In the genomic region with DNA sequence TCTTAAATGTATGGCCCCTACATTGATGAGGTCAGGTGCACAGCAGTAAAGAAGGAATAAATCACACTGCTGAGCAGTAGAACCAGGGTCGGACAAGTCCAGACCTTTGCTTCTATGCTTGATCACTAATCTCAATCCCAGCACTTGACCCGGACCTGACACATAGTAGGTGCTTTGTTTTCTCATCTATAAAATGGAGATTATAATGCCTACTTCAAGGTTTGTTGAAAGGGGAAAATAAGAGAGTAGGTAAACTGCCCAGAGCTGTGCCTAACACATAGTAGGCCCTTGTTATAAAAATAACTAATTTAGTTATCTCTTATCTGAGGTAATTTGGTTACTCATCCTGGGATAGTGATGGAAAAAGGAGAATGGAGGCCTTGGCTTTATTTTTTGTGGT, we compare ENCODE assay signal across 8 cellular contexts.
"Had no signal": no experiment of that assay in that cellular context is flagged by ENCODE, and none has a peak within 500 bp of the region (broad histone marks: within the 10 kb centered on the region; RNA-seq: fewer than 3 reads in every experiment).

No MANE protein-coding gene starts in this region.

- ATAC-seq: GM23338 had no signal

- H2AFZ ChIP-seq: GM23338 had no signal

- DNase-seq: H9, HCEC 1CT, KG1 had no signal

- H3K4me1 Mint-ChIP-seq: GM23338 had no signal

- H3K4me2 ChIP-seq: GM23338 had no signal

- H3K27me3 Mint-ChIP-seq: IgD-negative memory B cell had no signal

- FAIRE-seq: H1, H54, HTR-8/SVneo had no signal

- H3K4me3 Mint-ChIP-seq: GM23338, H9, IgD-negative memory B cell had no signal

- H3K27ac Mint-ChIP-seq: GM23338, H9 had no signal

- H3K4me3 ChIP-seq: GM23338 had no signal

- H3K9me3 Mint-ChIP-seq: GM23338, H9, IgD-negative memory B cell had no signal
